ENCODE assay signal across 26 cellular contexts in the genomic region with DNA sequence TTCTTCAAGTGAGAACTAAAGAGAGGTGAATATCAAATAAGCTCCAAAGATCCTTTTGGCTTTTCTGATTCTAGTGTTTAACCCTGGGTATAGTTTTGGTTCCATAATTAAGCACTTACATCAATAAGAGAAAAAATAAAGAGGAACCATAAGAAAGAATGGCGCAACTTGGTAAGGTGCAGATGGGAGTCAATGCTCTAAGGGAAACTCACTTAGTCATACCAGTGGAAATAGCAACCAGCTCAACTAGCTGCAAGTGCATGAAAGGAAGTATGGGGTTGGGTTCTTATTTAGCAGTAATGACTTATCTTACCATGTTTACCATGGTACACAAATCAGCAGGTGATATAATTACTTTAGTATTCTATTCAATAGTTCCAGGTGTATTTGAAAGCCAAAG.
DNase-seq lines count a peak whose midpoint lies in the region; ATAC-seq and TF ChIP-seq lines count a peak whose summit lies in the region.
"Had no signal": no experiment of that assay in that cellular context is flagged by ENCODE, and none has a peak within 500 bp of the region (broad histone marks: within the 10 kb centered on the region; RNA-seq: fewer than 3 reads in every experiment).

No MANE protein-coding gene starts in this region.

- TF ChIP-seq CTCF in fibroblast of mammary gland (conservative IDR thresholded peaks at IDR 0.05; ENCODE audit: control insufficient read depth, insufficient read depth, low read depth, low read length) = no peak

- DNase-seq in CD1c-positive myeloid dendritic cell (ENCODE audit: extremely low spot score) (peak; percentile 85), MV-4-11 (lab: John Stamatoyannopoulos, UW) (peak; percentile 97), OCI-M1 (lab: John Stamatoyannopoulos, UW) (peak; percentile 30), fibroblast of mammary gland (ENCODE audit: low read depth) (peak; percentile 16), NK-92 (lab: John Stamatoyannopoulos, UW; ENCODE audit: unreplicated experiment) (no peak), 8988T (no peak)
- DNase-seq: activated B cell treated with CpG ODN at 0.5 μM for 24 hours; activated CD4-positive, alpha-beta memory T cell treated with anti-CD3 and anti-CD28 coated beads, Interleukin-2, amount 10 ng/mL, durations not matched to agents 7 days and 5 days; activated naive CD8-positive, alpha-beta T cell treated with anti-CD3 and anti-CD28 coated beads, Interleukin-2, amount 10 ng/mL, durations not matched to agents 7 days and 5 days; BE2C; effector CD4-positive, alpha-beta T cell; foreskin melanocyte; IMR-90; mesendoderm; NCI-H1436; NCI-H446 treated with DMSO at 0.1 percent for 48 hours; ovary; retina; spleen; stimulated activated CD4-positive, alpha-beta T cell treated with anti-CD3 and anti-CD28 coated beads, Interleukin-2, amount 100 ng/mL, for 48 hours; T-helper 9 cell; testis had no signal

- no peak overlapping the region for H3K4me3 ChIP-seq in fibroblast of mammary gland (ENCODE audit: control insufficient read depth, low read depth, low read length)
- H3K4me3 ChIP-seq: ovary, spleen, testis, vagina had no signal

- no peak for ATAC-seq in GM18520 (IDR thresholded peaks at IDR 0.05; ENCODE audit: unreplicated experiment)
- ATAC-seq in GM19463 (IDR thresholded peaks at IDR 0.05; ENCODE audit: unreplicated experiment) = no peak
- ATAC-seq: stimulated activated effector memory CD8-positive, alpha-beta T cell treated with anti-CD3 and anti-CD28 coated beads, Interleukin-12 subunit alpha, Interleukin-12 subunit beta, amount 100 ng/mL, for 72 hours had no signal

Comparison
In these comparisons a context has a peak if more than half of its experiments do, and no peak if none do; other contexts are left out.
1. DNase-seq: peak in CD1c-positive myeloid dendritic cell (single experiment), MV-4-11 (single experiment), OCI-M1 (single experiment) and fibroblast of mammary gland (single experiment); none in NK-92 (single experiment) and 8988T (single experiment).